In the genomic region with DNA sequence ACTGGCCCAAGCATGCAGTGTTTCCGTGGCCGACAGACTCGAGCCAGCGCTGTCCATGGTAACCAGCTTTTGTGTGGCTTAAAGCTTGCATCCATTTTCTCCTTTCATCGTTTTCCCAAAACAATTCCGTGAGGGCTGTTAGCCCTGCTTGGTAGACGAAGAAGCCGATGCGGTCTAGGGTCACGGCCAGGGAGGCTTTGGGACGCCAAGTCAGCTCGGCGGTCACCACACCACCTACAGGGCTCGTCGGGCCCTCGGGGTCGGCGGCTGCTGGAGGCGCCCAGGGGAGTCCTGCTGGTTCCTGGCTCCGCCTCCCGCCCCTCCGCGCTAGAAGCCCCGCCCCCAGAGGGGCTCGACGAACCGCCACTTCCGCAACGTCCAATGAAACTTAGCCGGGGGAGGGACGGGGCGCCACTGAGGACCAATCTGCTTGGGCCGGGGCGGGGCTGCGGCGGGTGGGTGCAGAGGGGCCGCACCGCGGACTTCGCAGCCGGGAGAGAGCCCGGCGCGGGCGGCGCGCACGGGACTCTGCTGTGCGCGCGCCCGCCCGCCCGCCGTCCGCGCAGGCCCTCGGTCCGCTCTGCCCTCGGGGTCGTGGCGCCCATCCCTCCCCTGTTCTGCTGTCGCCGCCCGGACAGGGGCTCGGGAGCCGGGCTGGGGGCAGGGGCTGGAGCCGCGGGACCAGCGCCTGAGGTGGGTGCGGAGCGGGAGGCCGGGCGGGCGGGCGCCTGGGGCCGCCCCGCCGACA, we compare ENCODE assay signal across 8 cellular contexts. TPM values are rescaled to one million over a fixed set of nuclear protein-coding genes. Genes with fewer than 3 reads are reported as not detected.
DNase-seq lines count a peak whose midpoint lies in the region; ATAC-seq and TF ChIP-seq lines count a peak whose summit lies in the region.

A gene with protein sequence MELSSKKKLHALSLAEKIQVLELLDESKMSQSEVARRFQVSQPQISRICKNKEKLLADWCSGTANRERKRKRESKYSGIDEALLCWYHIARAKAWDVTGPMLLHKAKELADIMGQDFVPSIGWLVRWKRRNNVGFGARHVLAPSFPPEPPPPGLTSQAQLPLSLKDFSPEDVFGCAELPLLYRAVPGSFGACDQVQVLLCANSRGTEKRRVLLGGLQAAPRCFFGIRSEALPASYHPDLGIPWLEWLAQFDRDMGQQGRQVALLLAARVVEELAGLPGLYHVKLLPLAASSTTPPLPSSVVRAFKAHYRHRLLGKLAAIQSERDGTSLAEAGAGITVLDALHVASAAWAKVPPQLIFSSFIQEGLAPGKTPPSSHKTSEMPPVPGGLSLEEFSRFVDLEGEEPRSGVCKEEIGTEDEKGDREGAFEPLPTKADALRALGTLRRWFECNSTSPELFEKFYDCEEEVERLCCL (plus strand): TSS at position 487 of the 748 bp plus-strand sequence. CDS start 1,058 bp downstream, outside the sequence.

- H3K27ac Mint-ChIP-seq in activated CD4-positive, alpha-beta T cell treated with anti-CD3 and anti-CD28 coated beads, Interleukin-2, amount 10 ng/mL, durations not matched to agents 24 days and 14 days = peak within 1 kb of the TSS; percentile 85

- H3K36me3 Mint-ChIP-seq in activated CD4-positive, alpha-beta T cell treated with anti-CD3 and anti-CD28 coated beads, Interleukin-2, amount 10 ng/mL, durations not matched to agents 24 days and 14 days (ENCODE audit: low read depth) = peaks cover 12% of the 10 kb centered on the region

- peak within 1 kb of the TSS; percentile 93 for H3K4me3 Mint-ChIP-seq in activated CD4-positive, alpha-beta T cell treated with anti-CD3 and anti-CD28 coated beads, Interleukin-2, amount 10 ng/mL, durations not matched to agents 24 days and 14 days

- peak within 1 kb of the TSS; percentile 82 for H3K9ac ChIP-seq in BLaER1

- no peaks in the 10 kb centered on the region for H3K27me3 ChIP-seq in BLaER1
- peaks cover 0 to 23% of the 10 kb centered on the region in 2 donors for H3K27me3 ChIP-seq in left lung

- H3K4me1 ChIP-seq in BLaER1 = peaks cover 24% of the 10 kb centered on the region
- peaks cover 10 to 21% of the 10 kb centered on the region in 2 donors for H3K4me1 ChIP-seq in left lung

- H3K27ac ChIP-seq in BLaER1 = peak within 1 kb of the TSS; percentile 77
- peak within 1 kb of the TSS; percentile 1 to 52 for H3K27ac ChIP-seq in coronary artery
- H3K27ac ChIP-seq in left lung = peak within 1 kb of the TSS in 1 of 2 donors; percentile 50

- peaks cover 40% of the 10 kb centered on the region for H3K36me3 ChIP-seq in BLaER1
- peaks cover 0 to 34% of the 10 kb centered on the region in 2 donors for H3K36me3 ChIP-seq in left lung

- peaks cover 6% of the 10 kb centered on the region for H3K27me3 Mint-ChIP-seq in activated CD4-positive, alpha-beta T cell treated with anti-CD3 and anti-CD28 coated beads, Interleukin-2, amount 10 ng/mL, durations not matched to agents 24 days and 14 days

- intact Hi-C loops in activated CD4-positive, alpha-beta T cell treated with anti-CD3 and anti-CD28 coated beads, Interleukin-2, amount 10 ng/mL, durations not matched to agents 24 days and 14 days (cut with micrococcal nuclease) = loop anchor here (1.0 kb wide), 1 partner anchor 21 kb away; the partner anchor contains the start of gene DPF2
- intact Hi-C loops in left lung (cut with DNase I) = no loop called here

- no peaks in the 10 kb centered on the region for H3K9me3 Mint-ChIP-seq in activated CD4-positive, alpha-beta T cell treated with anti-CD3 and anti-CD28 coated beads, Interleukin-2, amount 10 ng/mL, durations not matched to agents 24 days and 14 days

- H3K9me3 ChIP-seq in BLaER1 (no peaks in the 10 kb centered on the region), left lung (no peaks in the 10 kb centered on the region)

- peak; percentile 92 to 99 for DNase-seq in NCI-H526 (lab: John Stamatoyannopoulos, UW)
- DNase-seq in activated CD4-positive, alpha-beta T cell treated with anti-CD3 and anti-CD28 coated beads, Interleukin-2, amount 10 ng/mL, durations not matched to agents 24 days and 14 days = peak; percentile 99
- DNase-seq in coronary artery (ENCODE audit: low spot score) = peak; percentile 98
- peak; percentile 97 for DNase-seq in left lung
- DNase-seq in stimulated activated CD4-positive, alpha-beta T cell treated with anti-CD3 and anti-CD28 coated beads, Interleukin-2, amount 100 ng/mL, for 24 hours = peak; percentile 98 to 99

- peak within 1 kb of the TSS; percentile 95 for H3K4me2 ChIP-seq in BLaER1

- peaks cover 11% of the 10 kb centered on the region for H3K4me1 Mint-ChIP-seq in activated CD4-positive, alpha-beta T cell treated with anti-CD3 and anti-CD28 coated beads, Interleukin-2, amount 10 ng/mL, durations not matched to agents 24 days and 14 days

- H3K4me3 ChIP-seq in BLaER1 (peak within 1 kb of the TSS; percentile 81), coronary artery (peak within 1 kb of the TSS; percentile 85), left lung (peak within 1 kb of the TSS; percentile 49 to 71)

- H4K20me1 ChIP-seq in BLaER1 = peaks cover 32% of the 10 kb centered on the region

- no peak for TF ChIP-seq CTCF in coronary artery (IDR thresholded peaks at IDR 0.05)
- no peak for TF ChIP-seq CTCF in left lung (IDR thresholded peaks at IDR 0.05)

- ATAC-seq in GM19328 (IDR thresholded peaks at IDR 0.05; ENCODE audit: unreplicated experiment) = peak; percentile 76
- ATAC-seq in HG03460 (IDR thresholded peaks at IDR 0.05; ENCODE audit: unreplicated experiment) = peak; percentile 83
- peak; percentile 94 for ATAC-seq in left lung

RNA-seq across cellular contexts. Expression of the gene that starts here (rescaled TPM):
- total RNA-seq in activated CD4-positive, alpha-beta T cell treated with anti-CD3 and anti-CD28 coated beads, Interleukin-2, amount 10 ng/mL, durations not matched to agents 24 days and 14 days = 1.2 and 1.6 TPM in 2 replicates
- total RNA-seq in left lung = under 1 TPM; 0.21 to 0.32 TPM

Comparison
In these comparisons a context has a peak if more than half of its experiments do, and no peak if none do; other contexts are left out.
1. Peak in DNase-seq, ATAC-seq and H3K4me3 ChIP-seq in left lung; RNA of the gene not detected or under 1 TPM.